Comparison of ENCODE assay signal across 8 cellular contexts in the genomic region with DNA sequence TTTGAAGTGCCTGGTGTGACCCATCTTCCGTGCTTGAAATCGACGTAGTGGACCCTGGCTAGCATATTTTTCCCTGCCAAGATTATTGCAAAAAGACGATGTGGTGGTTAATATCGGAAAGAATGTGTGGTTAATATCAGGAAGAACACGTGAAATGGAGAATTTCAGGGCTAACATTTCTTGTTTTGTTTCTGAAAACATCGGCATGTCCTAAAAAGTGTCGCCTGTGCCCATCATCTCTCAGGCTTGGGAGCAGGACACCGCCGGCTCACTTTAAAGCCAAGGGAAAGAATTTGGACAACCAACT. TPM values are rescaled to one million over a fixed set of nuclear protein-coding genes. Genes with fewer than 3 reads are reported as not detected.
DNase-seq lines count a peak whose midpoint lies in the region; TF ChIP-seq lines count a peak whose summit lies in the region.

No MANE protein-coding gene starts in this region.

- peaks cover 11% of the 10 kb centered on the region for H3K36me3 Mint-ChIP-seq in neural progenitor cell

- TF ChIP-seq CTCF in dorsolateral prefrontal cortex (IDR thresholded peaks at IDR 0.05 in 54 of 56, conservative IDR thresholded peaks at IDR 0.05 in 2 of 56; ENCODE audit: low read depth in 1 of 56, partially characterized antibody in 56 of 56) (no peak), neural progenitor cell (IDR thresholded peaks at IDR 0.05) (no peak)

- H3K9me3 ChIP-seq in BLaER1 (no peaks in the 10 kb centered on the region), MG63 (no peaks in the 10 kb centered on the region), neural progenitor cell (ENCODE audit: low read depth) (no peaks in the 10 kb centered on the region)

- peak overlapping the region; percentile 68 for H2AFZ ChIP-seq in neural progenitor cell (replicated peaks)

- H3K27ac ChIP-seq in BLaER1: no peak overlapping the region
- H3K27ac ChIP-seq in dorsolateral prefrontal cortex: peak overlapping the region in 57 of 59 donors; percentile 12 to 99 (median 94)
- no peak overlapping the region for H3K27ac ChIP-seq in neural progenitor cell

- H4K20me1 ChIP-seq in BLaER1 (peaks cover 31% of the 10 kb centered on the region), neural progenitor cell (ENCODE audit: low read depth) (peaks cover 22% of the 10 kb centered on the region)

- 0 out of 2 replicates have a peak, but pooled peaks cover 5% of the 10 kb centered on the region for H3K36me3 ChIP-seq in BLaER1
- peaks cover 8% of the 10 kb centered on the region; the same call in 1 of the 2 replicates for H3K36me3 ChIP-seq in MG63
- no peaks in the 10 kb centered on the region for H3K36me3 ChIP-seq in neural progenitor cell

- H3K27ac Mint-ChIP-seq in neural progenitor cell: peak overlapping the region; percentile 62

- H3K4me3 Mint-ChIP-seq in neural progenitor cell: peak overlapping the region; percentile 87

- H3K9me3 Mint-ChIP-seq in neural progenitor cell: peaks cover 9% of the 10 kb centered on the region

- peaks cover 19% of the 10 kb centered on the region for H3K27me3 Mint-ChIP-seq in neural progenitor cell (ENCODE audit: insufficient read depth, low read depth)

- H3K4me2 ChIP-seq in BLaER1 (peak overlapping the region; percentile 100), neural progenitor cell (peak overlapping the region; percentile 53)

- H3K4me1 Mint-ChIP-seq in neural progenitor cell: peaks cover 29% of the 10 kb centered on the region

- H3K4me3 ChIP-seq in BLaER1 (peak overlapping the region; percentile 83), MG63 (peak overlapping the region; percentile 57), dorsolateral prefrontal cortex (peak overlapping the region; percentile 51 to 97 (median 82)), neural progenitor cell (peak overlapping the region; percentile 66)

- no peak overlapping the region for H3K9ac ChIP-seq in BLaER1
- no peak overlapping the region for H3K9ac ChIP-seq in neural progenitor cell

- H3K79me2 ChIP-seq in neural progenitor cell (ENCODE audit: low read depth): peaks cover under 1% of the 10 kb centered on the region

- H3K4me1 ChIP-seq in BLaER1: peaks cover 40% of the 10 kb centered on the region
- peaks cover 7% of the 10 kb centered on the region for H3K4me1 ChIP-seq in neural progenitor cell

- peaks cover 27% of the 10 kb centered on the region for H3F3A ChIP-seq in neural progenitor cell (ENCODE audit: low read depth)

- intact Hi-C loops in dorsolateral prefrontal cortex (cut with DNase I): loop anchor here (1.0 to 10.0 kb wide), 2 partner anchors 60 to 257 kb away; a partner anchor contains a TSS

- DNase-seq in MG63 (no peak), dorsolateral prefrontal cortex (no peak), neural progenitor cell (ENCODE audit: low spot score) (no peak), D341Med (ENCODE audit: low spot score) (no peak), DMS 273 treated with DMSO at 0.1 percent for 48 hours (lab: John Stamatoyannopoulos, UW) (no peak), NCI-H226 (no peak)
- no peak for DNase-seq in stimulated activated naive CD4-positive, alpha-beta T cell (lab: John Stamatoyannopoulos, UW)

- peaks cover 8% of the 10 kb centered on the region; the same call in 1 of the 2 replicates for H3K27me3 ChIP-seq in BLaER1
- no peaks in the 10 kb centered on the region for H3K27me3 ChIP-seq in MG63
- no peaks in the 10 kb centered on the region for H3K27me3 ChIP-seq in dorsolateral prefrontal cortex
- peaks cover 3% of the 10 kb centered on the region for H3K27me3 ChIP-seq in neural progenitor cell

RNA-seq across cellular contexts. Expression of a gene that starts 0.3 kb away (rescaled TPM):
- 44.0 and 73.1 TPM in 2 replicates for total RNA-seq in MG63 (2014; rRNA removed; shearing (Covaris generic); ENCODE audit: low replicate concordance)
- total RNA-seq in dorsolateral prefrontal cortex (100 to 1,000 TPM in 115 of 120 experiments, 10 to 100 TPM in 5; 80.1 to 213 (median 127) TPM), neural progenitor cell (ENCODE audit: low replicate concordance) (36.5 and 64.9 TPM in 2 replicates)

RNA-seq across cellular contexts. Expression of a gene that starts 6.4 kb away (rescaled TPM):
- total RNA-seq in MG63 (2014; rRNA removed; shearing (Covaris generic); ENCODE audit: low replicate concordance): 18.2 and 18.4 TPM in 2 replicates
- total RNA-seq in dorsolateral prefrontal cortex (10 to 100 TPM in 119 of 120 experiments, 1 to 10 TPM in 1; 9.9 to 30.9 (median 21.2) TPM), neural progenitor cell (ENCODE audit: low replicate concordance) (31.6 and 81.2 TPM in 2 replicates)

RNA-seq across cellular contexts. Expression of a gene that starts 13.8 kb away (rescaled TPM):
- total RNA-seq in MG63 (2014; rRNA removed; shearing (Covaris generic); ENCODE audit: low replicate concordance): 41.2 and 41.6 TPM in 2 replicates
- total RNA-seq in dorsolateral prefrontal cortex: 10 to 100 TPM; 22.3 to 73.4 (median 36.6) TPM
- 13.6 and 41.0 TPM in 2 replicates for total RNA-seq in neural progenitor cell (ENCODE audit: low replicate concordance)

RNA-seq across cellular contexts. Expression of a gene that starts 13.9 kb away (rescaled TPM):
- 103 and 181 TPM in 2 replicates for total RNA-seq in MG63 (2014; rRNA removed; shearing (Covaris generic); ENCODE audit: low replicate concordance)
- total RNA-seq in dorsolateral prefrontal cortex (100 to 1,000 TPM in 61 of 120 experiments, 10 to 100 TPM in 59; 72.9 to 147 (median 100) TPM), neural progenitor cell (ENCODE audit: low replicate concordance) (86.6 and 174 TPM in 2 replicates)

RNA-seq across cellular contexts. Expression of a gene that starts 14.7 kb away (rescaled TPM):
- 31.7 and 33.0 TPM in 2 replicates for total RNA-seq in MG63 (2014; rRNA removed; shearing (Covaris generic); ENCODE audit: low replicate concordance)
- total RNA-seq in dorsolateral prefrontal cortex (10 to 100 TPM in 95 of 120 experiments, 1 to 10 TPM in 25; 6.8 to 22.2 (median 12.3) TPM), neural progenitor cell (ENCODE audit: low replicate concordance) (15.4 and 46.7 TPM in 2 replicates)

Comparison
In these comparisons a context has a peak if more than half of its experiments do, and no peak if none do; other contexts are left out.
1. H3K27ac ChIP-seq: peak in dorsolateral prefrontal cortex (57 of 59); none in BLaER1 (single experiment) and neural progenitor cell (single experiment).
2. Peak in every context shown above with its lines, with median percentiles within 50 percentile points of each other: H3K4me3 ChIP-seq.